In the genomic region with DNA sequence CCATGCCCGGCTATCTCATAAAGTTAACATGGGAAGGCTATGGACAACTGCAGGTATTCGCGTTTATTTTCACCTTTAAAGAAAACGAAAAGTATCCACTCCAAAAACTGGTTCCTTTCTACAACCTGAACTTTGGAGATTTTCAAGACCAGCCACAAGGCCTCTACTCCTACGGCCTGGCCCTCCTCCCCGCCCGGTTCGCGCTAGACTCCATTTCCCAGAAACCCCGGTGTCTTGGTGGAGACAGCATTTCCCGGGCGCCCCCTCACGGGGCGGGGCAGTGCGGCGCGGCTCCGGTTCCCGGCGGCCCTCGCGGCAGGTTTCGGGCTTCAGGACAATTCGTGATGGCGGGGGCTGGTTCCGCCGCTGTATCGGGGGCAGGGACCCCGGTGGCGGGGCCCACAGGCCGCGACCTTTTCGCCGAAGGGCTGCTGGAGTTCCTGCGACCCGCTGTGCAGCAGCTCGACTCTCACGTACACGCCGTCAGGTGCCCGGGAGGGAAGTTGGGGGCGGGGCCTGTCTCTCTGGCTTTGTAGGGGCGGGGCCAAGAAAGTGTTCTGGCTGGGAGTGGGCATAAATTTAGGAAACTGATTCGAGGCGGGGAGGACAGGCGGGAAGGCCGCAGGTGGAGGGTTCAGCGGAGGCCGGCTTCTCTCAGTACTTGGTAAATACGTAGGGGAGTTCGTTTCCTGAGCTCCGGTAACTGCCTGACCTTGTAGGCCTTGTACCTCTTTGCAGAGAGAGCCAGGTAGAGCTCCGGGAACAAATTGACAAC, we compare ENCODE assay signal across 8 cellular contexts. TPM values are rescaled to one million over a fixed set of nuclear protein-coding genes. Genes with fewer than 3 reads are reported as not detected.
DNase-seq lines count a peak whose midpoint lies in the region; ATAC-seq, FAIRE-seq and TF ChIP-seq lines count a peak whose summit lies in the region.

A gene with protein sequence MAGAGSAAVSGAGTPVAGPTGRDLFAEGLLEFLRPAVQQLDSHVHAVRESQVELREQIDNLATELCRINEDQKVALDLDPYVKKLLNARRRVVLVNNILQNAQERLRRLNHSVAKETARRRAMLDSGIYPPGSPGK (plus strand): TSS at position 304 of the 775 bp plus-strand sequence. CDS start 41 bp downstream, at position 345.

- FAIRE-seq in HTR-8/SVneo (lab: Jason Lieb, UNC), result no peak
- FAIRE-seq in H1 (lab: Jason Lieb, UNC), result no peak

- no peak for TF ChIP-seq CTCF in Caco-2 (IDR thresholded peaks at IDR 0.05; ENCODE audit: insufficient read depth in 1 of 2, low read depth in 1 of 2, low read length in 1 of 2, severe bottlenecking in 1 of 2, unreplicated experiment in 1 of 2)
- TF ChIP-seq CTCF in H1 (IDR thresholded peaks at IDR 0.05; ENCODE audit: control extremely low read depth in 1 of 3, insufficient read depth in 1 of 3, low read depth in 1 of 3, low read length in 3 of 3), result peak in 2 of 3 experiments; percentile 4 to 6; a peak in 2 of 4 replicates

- no peak within 1 kb of the TSS for H2BK12ac ChIP-seq in H1 (ENCODE audit: low read depth, low read length)

- H3K9me3 Mint-ChIP-seq in Caco-2 (ENCODE audit: unreplicated experiment), result no peaks in the 10 kb centered on the region
- no peaks in the 10 kb centered on the region for H3K9me3 Mint-ChIP-seq in activated CD8-positive, alpha-beta memory T cell treated with anti-CD3 and anti-CD28 coated beads, Interleukin-2, amount 10 ng/mL, durations not matched to agents 7 days and 5 days (ENCODE audit: low read depth)

- H3K79me2 ChIP-seq in H1 (ENCODE audit: control insufficient read depth in 1 of 2, insufficient read depth in 2 of 2, low read length in 2 of 2), result peaks cover 0 to 11% of the 10 kb centered on the region in 2 experiments; a peak in 2 of 4 replicates

- DNase-seq in Caco-2 (peak; percentile 93 to 95), HTR-8/SVneo (ENCODE audit: insufficient read length, low spot score) (peak; percentile 86), NT2/D1 (ENCODE audit: low read depth, low spot score) (peak; percentile 90), H1 (ENCODE audit: low read depth in 1 of 2, low spot score in 2 of 2) (peak; percentile 64 to 96), mesenteric fat pad (ENCODE audit: low spot score) (peak; percentile 97)
- peak; percentile 95 for DNase-seq in activated CD8-positive, alpha-beta memory T cell treated with anti-CD3 and anti-CD28 coated beads, Interleukin-2, amount 10 ng/mL, durations not matched to agents 7 days and 5 days
- DNase-seq in stimulated activated CD8-positive, alpha-beta memory T cell treated with anti-CD3 and anti-CD28 coated beads, Interleukin-15, amount 100 ng/mL, for 24 hours (ENCODE audit: low read depth), result peak; percentile 78

- H3K27ac Mint-ChIP-seq in Caco-2 (ENCODE audit: unreplicated experiment), result peak within 1 kb of the TSS; percentile 91
- H3K27ac Mint-ChIP-seq in activated CD8-positive, alpha-beta memory T cell treated with anti-CD3 and anti-CD28 coated beads, Interleukin-2, amount 10 ng/mL, durations not matched to agents 7 days and 5 days, result peak within 1 kb of the TSS; percentile 87

- peak within 1 kb of the TSS; percentile 92 for H4K5ac ChIP-seq in H1 (ENCODE audit: insufficient read length, low read depth, low read length)

- peaks cover 0 to 8% of the 10 kb centered on the region in 2 experiments for H4K20me1 ChIP-seq in H1 (replicated peaks in 1 of 2; ENCODE audit: control insufficient read depth in 1 of 2, insufficient read depth in 2 of 2, low read length in 2 of 2)

- peaks cover 22% of the 10 kb centered on the region for H3K4me1 ChIP-seq in Caco-2
- no peaks in the 10 kb centered on the region for H3K4me1 ChIP-seq in NT2/D1 (ENCODE audit: insufficient read depth, insufficient read length)
- H3K4me1 ChIP-seq in H1 (replicated peaks in 1 of 4; ENCODE audit: control insufficient read depth in 3 of 4, insufficient read depth in 4 of 4, low read length in 3 of 4), result peaks cover 0 to 4% (median 2%) of the 10 kb centered on the region in 4 experiments; a peak in 2 of 7 replicates

- TF ChIP-seq EP300 in H1 (IDR thresholded peaks at IDR 0.05; ENCODE audit: borderline replicate concordance in 1 of 2, low read depth in 2 of 2, low read length in 2 of 2), result no peak

- H3K9me3 ChIP-seq in Caco-2, result no peaks in the 10 kb centered on the region
- H3K9me3 ChIP-seq in NT2/D1 (ENCODE audit: insufficient read depth, low read length), result no peaks in the 10 kb centered on the region
- H3K9me3 ChIP-seq in H1 (ENCODE audit: insufficient read depth in 2 of 2, low read depth in 1 of 2, low read length in 1 of 2), result no peaks in the 10 kb centered on the region

- POLR2A ChIA-PET in Caco-2 (lab: Charles Lee), result interaction anchor here (0.6 to 1.8 kb wide), 4 partner anchors 25 to 46 kb away, joined by 3 to 5 read pairs (median 4); a partner anchor contains a TSS
- POLR2A ChIA-PET in H1 (lab: Charles Lee; ENCODE audit: partially characterized antibody), result interaction anchor here (0.6 to 19.8 kb wide), 10 partner anchors 12 to 1855 kb away, joined by 3 to 343 read pairs (median 5); a partner anchor contains a TSS

- peak within 1 kb of the TSS; percentile 79; the same call in 1 of the 2 replicates for H2BK5ac ChIP-seq in H1 (ENCODE audit: low read depth, low read length)

- peak within 1 kb of the TSS; percentile 93 for H3K9ac ChIP-seq in NT2/D1 (ENCODE audit: insufficient read length, low read depth)
- peak within 1 kb of the TSS; percentile 82 to 88 (median 84) for H3K9ac ChIP-seq in H1 (replicated peaks in 1 of 4; ENCODE audit: extremely low read depth in 1 of 4, low read depth in 3 of 4, low read length in 3 of 4)

- H3K27me3 ChIP-seq in Caco-2 (replicated peaks; ENCODE audit: control insufficient read depth, insufficient read depth, low read length) (no peaks in the 10 kb centered on the region), NT2/D1 (ENCODE audit: insufficient read depth, insufficient read length) (no peaks in the 10 kb centered on the region), H1 (replicated peaks in 1 of 4; ENCODE audit: control insufficient read depth in 3 of 4, extremely low read depth in 1 of 4, insufficient read depth in 3 of 4, low read length in 3 of 4) (no peaks in the 10 kb centered on the region)

- ATAC-seq in GM21367 (IDR thresholded peaks at IDR 0.05; ENCODE audit: unreplicated experiment), result peak; percentile 73
- ATAC-seq in activated CD8-positive, alpha-beta memory T cell treated with anti-CD3 and anti-CD28 coated beads, Interleukin-2, amount 10 ng/mL, durations not matched to agents 7 days and 5 days, result peak; percentile 98

- H3K36me3 ChIP-seq in Caco-2 (ENCODE audit: control insufficient read depth, insufficient read depth, low read length), result peaks cover 8% of the 10 kb centered on the region; the same call in 1 of the 2 replicates
- peaks cover 37% of the 10 kb centered on the region for H3K36me3 ChIP-seq in NT2/D1 (ENCODE audit: insufficient read depth, insufficient read length, low read length)
- peaks cover 21 to 32% (median 28%) of the 10 kb centered on the region in 4 experiments for H3K36me3 ChIP-seq in H1 (ENCODE audit: control insufficient read depth in 2 of 4, insufficient read depth in 4 of 4, low read length in 3 of 4)

- peak within 1 kb of the TSS; percentile 97 for H3K4me3 Mint-ChIP-seq in Caco-2 (ENCODE audit: unreplicated experiment)
- H3K4me3 Mint-ChIP-seq in activated CD8-positive, alpha-beta memory T cell treated with anti-CD3 and anti-CD28 coated beads, Interleukin-2, amount 10 ng/mL, durations not matched to agents 7 days and 5 days, result peak within 1 kb of the TSS; percentile 83

- no peak within 1 kb of the TSS for H2BK120ac ChIP-seq in H1 (replicated peaks; ENCODE audit: low read depth, low read length)

- peak in 1 of 2 experiments; percentile 6; a peak in 1 of 4 replicates for TF ChIP-seq RAD21 in H1 (IDR thresholded peaks at IDR 0.05 in 1 of 2, conservative IDR thresholded peaks at IDR 0.05 in 1 of 2; ENCODE audit: low read depth in 2 of 2, low read length in 2 of 2)

- H4K91ac ChIP-seq in H1 (replicated peaks; ENCODE audit: insufficient read length, low read length), result no peak within 1 kb of the TSS

- H3K4me2 ChIP-seq in H1 (ENCODE audit: insufficient read depth in 1 of 2, low read depth in 2 of 2, low read length in 2 of 2), result peak within 1 kb of the TSS; percentile 69 to 91

- 5% methylated on average over 41 of the region's 53 CpGs; no CpG with 5 or more reads in 1 of the 2 experiments for WGBS in H1 (ENCODE audit: extremely low coverage in 1 of 2, insufficient coverage in 1 of 2, insufficient read length in 1 of 2, insufficient replicate concordance in 2 of 2, low coverage in 1 of 2, low lambda C conversion rate in 2 of 2, missing lambda C conversion rate in 1 of 2), 2 experiments

- H3K4me3 ChIP-seq in Caco-2 (ENCODE audit: low read depth, low read length), result peak within 1 kb of the TSS; percentile 70
- H3K4me3 ChIP-seq in NT2/D1 (ENCODE audit: insufficient read length, low read depth), result peak within 1 kb of the TSS; percentile 74
- peak within 1 kb of the TSS; percentile 71 to 98 (median 90) for H3K4me3 ChIP-seq in H1 (ENCODE audit: extremely low read depth in 1 of 4, insufficient read depth in 2 of 4, low read depth in 3 of 4, low read length in 4 of 4)

- peaks cover 16% of the 10 kb centered on the region for H3K4me1 Mint-ChIP-seq in Caco-2 (ENCODE audit: low read depth, unreplicated experiment)
- H3K4me1 Mint-ChIP-seq in activated CD8-positive, alpha-beta memory T cell treated with anti-CD3 and anti-CD28 coated beads, Interleukin-2, amount 10 ng/mL, durations not matched to agents 7 days and 5 days, result peaks cover 14% of the 10 kb centered on the region

- peak within 1 kb of the TSS; percentile 97 for H3K18ac ChIP-seq in H1 (ENCODE audit: extremely low read depth, low read length)

- H3K56ac ChIP-seq in H1 (replicated peaks; ENCODE audit: insufficient read length, low read depth, low read length), result no peak within 1 kb of the TSS

- H4K8ac ChIP-seq in H1 (ENCODE audit: extremely low read depth, insufficient read depth, low read length), result peak within 1 kb of the TSS; percentile 93

- no peak within 1 kb of the TSS for H2BK20ac ChIP-seq in H1 (ENCODE audit: low read length)

- CTCF ChIA-PET in Caco-2 (lab: Charles Lee), result no interaction called here
- CTCF ChIA-PET in activated CD8-positive, alpha-beta memory T cell treated with anti-CD3 and anti-CD28 coated beads, Interleukin-2, amount 10 ng/mL, durations not matched to agents 7 days and 5 days (lab: Charles Lee), result interaction anchor here (0.6 to 2.1 kb wide), 6 partner anchors 8 to 328 kb away, joined by 3 to 13 read pairs (median 4); a partner anchor contains a TSS
- CTCF ChIA-PET in H1 (lab: Charles Lee; ENCODE audit: partially characterized antibody), result interaction anchor here (0.8 to 1.7 kb wide), 6 partner anchors 9 to 142 kb away, joined by 3 to 6 read pairs (median 4); a partner anchor contains a TSS

- no peak within 1 kb of the TSS for H2AK5ac ChIP-seq in H1 (ENCODE audit: low read depth, low read length)

- no peak within 1 kb of the TSS; the same call in 1 of the 2 replicates for H2AFZ ChIP-seq in H1 (ENCODE audit: low read length)

- no peaks in the 10 kb centered on the region for H3K27me3 Mint-ChIP-seq in Caco-2 (ENCODE audit: insufficient read depth, unreplicated experiment)
- no peaks in the 10 kb centered on the region for H3K27me3 Mint-ChIP-seq in activated CD8-positive, alpha-beta memory T cell treated with anti-CD3 and anti-CD28 coated beads, Interleukin-2, amount 10 ng/mL, durations not matched to agents 7 days and 5 days

- no peak within 1 kb of the TSS for H3K14ac ChIP-seq in H1 (ENCODE audit: insufficient read length)

- peak in 1 of 2 experiments; percentile 83; a peak in 2 of 3 replicates for TF ChIP-seq POLR2A in H1 (IDR thresholded peaks at IDR 0.05; ENCODE audit: control extremely low read depth in 1 of 2, low read depth in 2 of 2, low read length in 2 of 2)

- BruUV-seq in Caco-2 (replicated peaks; lab: Mats Ljungman, UMichigan), result no TSS peak

- H3K36me3 Mint-ChIP-seq in Caco-2 (ENCODE audit: insufficient read depth, unreplicated experiment), result peaks cover 14% of the 10 kb centered on the region
- peaks cover 21% of the 10 kb centered on the region for H3K36me3 Mint-ChIP-seq in activated CD8-positive, alpha-beta memory T cell treated with anti-CD3 and anti-CD28 coated beads, Interleukin-2, amount 10 ng/mL, durations not matched to agents 7 days and 5 days

- no peak within 1 kb of the TSS for H3K4ac ChIP-seq in H1 (replicated peaks; ENCODE audit: insufficient read length, low read depth, low read length)

- no peak within 1 kb of the TSS for H3K23ac ChIP-seq in H1 (ENCODE audit: insufficient read length)

- peaks cover 5% of the 10 kb centered on the region; the same call in 1 of the 2 replicates for H3K79me1 ChIP-seq in H1 (ENCODE audit: low read depth, low read length)

- 0 out of 2 replicates have a peak within 1 kb of the TSS, but pooled peaks have one; percentile 6 for H2BK15ac ChIP-seq in H1 (ENCODE audit: low read length)

- H3K23me2 ChIP-seq in H1 (ENCODE audit: low read depth, low read length), result no peaks in the 10 kb centered on the region

- H3K27ac ChIP-seq in H1 (ENCODE audit: low read depth, low read length), result peak within 1 kb of the TSS; percentile 85; the same call in 1 of the 2 replicates

- intact Hi-C loops in Caco-2 (cut with micrococcal nuclease; ENCODE audit: unreplicated experiment), result loop anchor here (1.0 kb wide), 1 partner anchor 13 kb away; no protein-coding TSS in a partner anchor

RNA-seq across cellular contexts. Expression of the gene that starts here (rescaled TPM):
- 32.8 and 34.1 TPM in 2 replicates for total RNA-seq in Caco-2 (2022)
- 10 to 100 TPM; 30.7 to 34.2 TPM for total RNA-seq in activated CD8-positive, alpha-beta memory T cell treated with anti-CD3 and anti-CD28 coated beads, Interleukin-2, amount 10 ng/mL, durations not matched to agents 7 days and 5 days
- total RNA-seq in H1 (2021; fragmentation: NEBNext Ultra II Directional; extraction: Animal tissue kit (Norgen Biotek cat#: 25700)), result 22.3 and 25.7 TPM in 2 replicates
- polyA plus RNA-seq in H1 (2011; rRNA removed), result 24.7 and 31.1 TPM in 2 replicates
- polyA plus RNA-seq in H1 (2011; cell fraction: cytosol; rRNA removed), result 31.6 TPM
- polyA plus RNA-seq in H1 (2011; cell fraction: nucleus; rRNA removed), result 19.0 TPM
- 23.7 to 26.6 TPM (median 26.2 TPM) in 4 replicates for polyA plus RNA-seq in H1 (2012, experiment 1 of 2)
- polyA plus RNA-seq in H1 (2012, experiment 2 of 2), result 25.9 TPM
- 26.4 TPM for polyA plus RNA-seq in H1 (2013, experiment 1 of 2)
- 27.2 TPM for polyA plus RNA-seq in H1 (2013, experiment 2 of 2)
- polyA minus RNA-seq in H1 (2011; rRNA and poly(A)+ RNA removed), result 10.0 and 13.1 TPM in 2 replicates
- polyA minus RNA-seq in H1 (2011; cell fraction: cytosol; rRNA and poly(A)+ RNA removed), result 14.7 TPM
- 14.0 TPM for polyA minus RNA-seq in H1 (2011; cell fraction: nucleus; rRNA and poly(A)+ RNA removed)
- total RNA-seq in mesenteric fat pad, result 44.5 TPM

Comparison
In these comparisons a context has a peak if more than half of its experiments do, and no peak if none do; other contexts are left out.
1. Peak in every context shown above with its lines: DNase-seq, ATAC-seq, H3K4me3 ChIP-seq and H3K27ac ChIP-seq.
2. CTCF ChIP-seq: peak in H1 (2 of 3); none in Caco-2 (0 of 2).